8 cellular contexts compared by ENCODE assay signal in genomic region chr6:134318396-134319281, GRCh38. TPM values are rescaled to one million over a fixed set of nuclear protein-coding genes. Genes with fewer than 3 reads are reported as not detected.
DNase-seq lines count a peak whose midpoint lies in the region; ATAC-seq and TF ChIP-seq lines count a peak whose summit lies in the region.

No MANE protein-coding gene starts in this region.

- peaks cover 3% of the 10 kb centered on the region for H3K36me3 Mint-ChIP-seq in T-helper 2 cell treated with Interferon-gamma antibody and Interleukin-4, amounts not matched to agents 5 μg/mL and 100 μg/mL, for 36 hours (ENCODE audit: low read depth)
- H3K36me3 Mint-ChIP-seq in WTC11 = no peaks in the 10 kb centered on the region
- no peaks in the 10 kb centered on the region for H3K36me3 Mint-ChIP-seq in stimulated activated memory B cell treated with anti-CD40 and anti-IgM and Interleukin-4, amounts not matched to agents 10 μg/mL and 1 μg/mL and 100 μg/mL, for 72 hours

- H3K27ac Mint-ChIP-seq in T-helper 2 cell treated with Interferon-gamma antibody and Interleukin-4, amounts not matched to agents 5 μg/mL and 100 μg/mL, for 36 hours = no peak overlapping the region
- H3K27ac Mint-ChIP-seq in WTC11 = no peak overlapping the region
- no peak overlapping the region for H3K27ac Mint-ChIP-seq in stimulated activated memory B cell treated with anti-CD40 and anti-IgM and Interleukin-4, amounts not matched to agents 10 μg/mL and 1 μg/mL and 100 μg/mL, for 72 hours

- CTCF ChIA-PET in WTC11 (lab: Charles Lee) = interaction anchor here (0.6 to 2.1 kb wide), 5 partner anchors 22 to 140 kb away, joined by 3 to 10 read pairs (median 5); no protein-coding TSS in a partner anchor

- H3K4me1 Mint-ChIP-seq in T-helper 2 cell treated with Interferon-gamma antibody and Interleukin-4, amounts not matched to agents 5 μg/mL and 100 μg/mL, for 36 hours (ENCODE audit: low read depth) = peaks cover 22% of the 10 kb centered on the region
- peaks cover 41% of the 10 kb centered on the region for H3K4me1 Mint-ChIP-seq in WTC11
- H3K4me1 Mint-ChIP-seq in stimulated activated memory B cell treated with anti-CD40 and anti-IgM and Interleukin-4, amounts not matched to agents 10 μg/mL and 1 μg/mL and 100 μg/mL, for 72 hours = peaks cover 13% of the 10 kb centered on the region

- POLR2A ChIA-PET in WTC11 (lab: Charles Lee) = interaction anchor here (0.5 kb wide), 1 partner anchor 12 kb away, joined by 6 read pairs; no protein-coding TSS in a partner anchor

- no peaks in the 10 kb centered on the region for H3K36me3 ChIP-seq in gastrocnemius medialis

- H3K4me3 ChIP-seq in gastrocnemius medialis = peak overlapping the region; percentile 47 to 74 (median 56)

- TF ChIP-seq POLR2A in erythroblast (IDR thresholded peaks at IDR 0.05; ENCODE audit: low read length) = no peak
- no peak for TF ChIP-seq POLR2A in gastrocnemius medialis (IDR thresholded peaks at IDR 0.05)

- DNase-seq in T-helper 2 cell treated with Interferon-gamma antibody and Interleukin-4, amounts not matched to agents 5 μg/mL and 100 μg/mL, for 36 hours (ENCODE audit: low spot score) = no peak
- DNase-seq in T-helper 2 cell = no peak
- DNase-seq in WTC11 (ENCODE audit: low spot score) = no peak
- DNase-seq in erythroblast (lab: John Stamatoyannopoulos, UW) = peak; percentile 39 to 53
- no peak for DNase-seq in gastrocnemius medialis
- DNase-seq in DMS153 (lab: John Stamatoyannopoulos, UW) = no peak
- DNase-seq in stimulated activated CD4-positive, alpha-beta T cell treated with anti-CD3 and anti-CD28 coated beads, Interleukin-2, amount 100 ng/mL, for 48 hours = no peak

- H3K9me3 ChIP-seq in gastrocnemius medialis = no peaks in the 10 kb centered on the region

- peaks cover 50% of the 10 kb centered on the region for H3K27me3 Mint-ChIP-seq in T-helper 2 cell treated with Interferon-gamma antibody and Interleukin-4, amounts not matched to agents 5 μg/mL and 100 μg/mL, for 36 hours (ENCODE audit: low read depth)
- H3K27me3 Mint-ChIP-seq in WTC11 (ENCODE audit: low read depth) = peaks cover 48% of the 10 kb centered on the region
- peaks cover 22% of the 10 kb centered on the region for H3K27me3 Mint-ChIP-seq in stimulated activated memory B cell treated with anti-CD40 and anti-IgM and Interleukin-4, amounts not matched to agents 10 μg/mL and 1 μg/mL and 100 μg/mL, for 72 hours

- H3K27ac ChIP-seq in gastrocnemius medialis = no peak overlapping the region

- no peaks in the 10 kb centered on the region for H3K27me3 ChIP-seq in gastrocnemius medialis

- in situ Hi-C loops in gastrocnemius medialis (cut with MboI; ENCODE audit: low sequenced_read_pairs in 4 of 4) = no loop called here

- H3K9me3 Mint-ChIP-seq in T-helper 2 cell treated with Interferon-gamma antibody and Interleukin-4, amounts not matched to agents 5 μg/mL and 100 μg/mL, for 36 hours = peaks cover 13% of the 10 kb centered on the region
- no peaks in the 10 kb centered on the region for H3K9me3 Mint-ChIP-seq in WTC11
- H3K9me3 Mint-ChIP-seq in stimulated activated memory B cell treated with anti-CD40 and anti-IgM and Interleukin-4, amounts not matched to agents 10 μg/mL and 1 μg/mL and 100 μg/mL, for 72 hours = peaks cover 11% of the 10 kb centered on the region

- ATAC-seq in WTC11 (no peak), gastrocnemius medialis (no peak)
- no peak for ATAC-seq in stimulated activated memory B cell treated with anti-CD40 and anti-IgM and Interleukin-4, amounts not matched to agents 10 μg/mL and 1 μg/mL and 100 μg/mL, for 72 hours

- intact Hi-C loops in gastrocnemius medialis (cut with DNase I; ENCODE audit: low total_unique reads) = no loop called here

- peak overlapping the region; percentile 94 for H3K4me3 Mint-ChIP-seq in T-helper 2 cell treated with Interferon-gamma antibody and Interleukin-4, amounts not matched to agents 5 μg/mL and 100 μg/mL, for 36 hours
- peak overlapping the region; percentile 83 for H3K4me3 Mint-ChIP-seq in WTC11
- no peak overlapping the region for H3K4me3 Mint-ChIP-seq in stimulated activated memory B cell treated with anti-CD40 and anti-IgM and Interleukin-4, amounts not matched to agents 10 μg/mL and 1 μg/mL and 100 μg/mL, for 72 hours

- no peak for TF ChIP-seq CTCF in WTC11 (IDR thresholded peaks at IDR 0.05)
- no peak for TF ChIP-seq CTCF in gastrocnemius medialis (IDR thresholded peaks at IDR 0.05 in 4 of 5, conservative IDR thresholded peaks at IDR 0.05 in 1 of 5)

- peaks cover 4 to 15% of the 10 kb centered on the region in 2 donors for H3K4me1 ChIP-seq in gastrocnemius medialis

TF ChIP-seq in WTC11, 78 proteins besides CTCF, POLR2A, EP300 and RAD21:
- TF ChIP-seq GRHL2 (CRISPR knock-in tag; IDR thresholded peaks at IDR 0.05; ENCODE audit: insufficient replicate concordance, severe bottlenecking) = no peak
- TF ChIP-seq NR1H2 (CRISPR knock-in tag; IDR thresholded peaks at IDR 0.05) = no peak
- TF ChIP-seq ZNF425 (CRISPR knock-in tag; conservative IDR thresholded peaks at IDR 0.05) = no peak
- no peak for TF ChIP-seq NFYB (CRISPR knock-in tag; conservative IDR thresholded peaks at IDR 0.05; ENCODE audit: low read depth)
- no peak for TF ChIP-seq E2F4 (CRISPR knock-in tag; IDR thresholded peaks at IDR 0.05; ENCODE audit: borderline replicate concordance, low read depth)
- TF ChIP-seq TCF7 (CRISPR knock-in tag; IDR thresholded peaks at IDR 0.05; ENCODE audit: low read depth) = no peak
- TF ChIP-seq CREM (CRISPR knock-in tag; IDR thresholded peaks at IDR 0.05) = no peak
- TF ChIP-seq SMAD4 (CRISPR knock-in tag; IDR thresholded peaks at IDR 0.05) = no peak

RNA-seq across cellular contexts. Expression of gene SGK1, which starts 0.7 kb away (rescaled TPM):
- total RNA-seq in WTC11 (2021) (23.2 to 29.7 TPM (median 29.3 TPM) in 3 replicates), gastrocnemius medialis (100 to 1,000 TPM in 1 of 4 donors, 10 to 100 TPM in 3; 43.7 to 100 (median 56.2) TPM)

Comparison
In these comparisons a context has a peak if more than half of its experiments do, and no peak if none do; other contexts are left out.
1. DNase-seq: peak in erythroblast (2 of 2); none in T-helper 2 cell treated with Interferon-gamma antibody and Interleukin-4, amounts not matched to agents 5 μg/mL and 100 μg/mL, for 36 hours (single experiment), T-helper 2 cell (0 of 5), WTC11 (single experiment), gastrocnemius medialis (0 of 2), DMS153 (single experiment) and stimulated activated CD4-positive, alpha-beta T cell treated with anti-CD3 and anti-CD28 coated beads, Interleukin-2, amount 100 ng/mL, for 48 hours (0 of 2).